ENCODE assay signal across 8 cellular contexts in the genomic region with DNA sequence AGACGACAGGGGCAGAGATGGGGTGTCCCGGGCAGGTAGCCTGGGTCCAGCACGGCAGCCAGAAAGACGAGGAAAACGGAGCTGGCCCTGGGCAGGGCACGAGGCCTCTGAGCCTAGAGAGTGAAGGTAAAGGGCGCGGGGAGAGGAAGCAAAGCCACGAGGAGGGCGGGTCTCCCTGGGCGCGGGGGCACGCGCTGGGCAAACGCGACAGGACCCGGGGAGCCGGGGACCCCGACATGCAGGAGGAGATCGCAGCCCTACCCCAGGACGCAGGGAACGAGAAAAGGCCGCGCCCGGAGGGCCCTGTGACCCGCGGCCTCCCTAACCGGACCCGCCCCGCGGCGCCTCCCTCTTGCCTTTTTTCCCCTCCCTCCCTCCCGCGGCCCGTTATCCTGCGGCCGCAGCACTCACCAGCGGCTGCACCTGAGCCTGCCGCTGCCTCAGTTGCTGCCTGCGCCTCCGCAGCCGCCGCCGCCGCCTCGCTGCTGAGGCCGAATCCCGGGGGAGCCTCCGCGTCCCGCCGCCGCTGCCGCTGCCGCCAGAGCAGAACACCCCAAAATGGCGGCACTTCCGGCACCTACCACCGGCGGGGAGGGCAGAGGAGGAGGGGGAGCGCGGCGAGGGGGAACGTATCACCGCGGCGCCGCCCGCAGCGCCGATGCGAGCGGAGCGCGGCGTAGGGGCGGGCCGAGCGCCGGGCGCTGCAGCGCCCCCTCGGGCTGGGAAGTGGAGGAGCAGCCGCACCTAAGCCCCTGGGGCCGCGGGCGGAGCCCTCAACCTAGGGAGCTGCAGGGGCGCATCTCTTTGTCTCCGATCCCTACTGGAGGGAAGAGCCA. TPM values are rescaled to one million over a fixed set of nuclear protein-coding genes. Genes with fewer than 3 reads are reported as not detected.
DNase-seq lines count a peak whose midpoint lies in the region; TF ChIP-seq lines count a peak whose summit lies in the region.

A gene (minus strand): TSS at position 552 of the 836 bp plus-strand sequence. CDS start 53,609 bp downstream, outside the sequence.

- TF ChIP-seq CTCF in MM.1S (IDR thresholded peaks at IDR 0.05; ENCODE audit: low read length), result peak; percentile 83
- TF ChIP-seq CTCF in fibroblast of villous mesenchyme (IDR thresholded peaks at IDR 0.05; ENCODE audit: insufficient read depth, low read depth, low read length), result peak; percentile 65
- TF ChIP-seq CTCF in neural crest cell (conservative IDR thresholded peaks at IDR 0.05), result peak; percentile 93

- peak within 1 kb of the TSS; percentile 72 for H3K9ac ChIP-seq in MM.1S (ENCODE audit: low read length)
- H3K9ac ChIP-seq in stomach smooth muscle (ENCODE audit: low read length in 2 of 2), result peak within 1 kb of the TSS; percentile 83 to 94

- H3K79me2 ChIP-seq in MM.1S (ENCODE audit: low read length), result peaks cover 52% of the 10 kb centered on the region

- peak within 1 kb of the TSS; percentile 99 for H3K4me3 Mint-ChIP-seq in neural crest cell

- H3K27me3 ChIP-seq in MM.1S (replicated peaks; ENCODE audit: insufficient read depth, low read length) (no peaks in the 10 kb centered on the region), stomach smooth muscle (ENCODE audit: control insufficient read depth in 1 of 2, insufficient read depth in 2 of 2, low read length in 2 of 2) (no peaks in the 10 kb centered on the region)

- H3K9me2 ChIP-seq in MM.1S (replicated peaks; ENCODE audit: insufficient read depth, low read length), result no peaks in the 10 kb centered on the region

- peak within 1 kb of the TSS; percentile 87 for H3K4me2 ChIP-seq in MM.1S (ENCODE audit: low read depth, low read length)

- no peaks in the 10 kb centered on the region for H3K9me3 Mint-ChIP-seq in neural crest cell

- H3K27ac Mint-ChIP-seq in neural crest cell (ENCODE audit: unreplicated experiment), result peak within 1 kb of the TSS; percentile 99

- H3K36me3 Mint-ChIP-seq in neural crest cell (ENCODE audit: low read depth), result peaks cover 6% of the 10 kb centered on the region

- H3K4me3 ChIP-seq in MM.1S (ENCODE audit: low read length) (peak within 1 kb of the TSS; percentile 79), fibroblast of villous mesenchyme (ENCODE audit: low read depth, low read length) (peak within 1 kb of the TSS; percentile 95), stomach smooth muscle (ENCODE audit: low read length in 2 of 2) (peak within 1 kb of the TSS; percentile 96 to 98)

- H3K27me3 Mint-ChIP-seq in neural crest cell (ENCODE audit: low read depth), result no peaks in the 10 kb centered on the region

- peak within 1 kb of the TSS; percentile 87 for H2AFZ ChIP-seq in MM.1S (ENCODE audit: low read length)

- no peaks in the 10 kb centered on the region for H3K36me3 ChIP-seq in MM.1S (replicated peaks; ENCODE audit: insufficient read depth, low read length)
- no peaks in the 10 kb centered on the region for H3K36me3 ChIP-seq in stomach smooth muscle (ENCODE audit: control insufficient read depth in 2 of 2, insufficient read depth in 2 of 2, low read length in 2 of 2)

- peaks cover 13% of the 10 kb centered on the region for H3K4me1 ChIP-seq in MM.1S (ENCODE audit: low read length)
- peaks cover 17% of the 10 kb centered on the region for H3K4me1 ChIP-seq in stomach smooth muscle (ENCODE audit: control insufficient read depth, insufficient read depth, low read length)

- peaks cover 7% of the 10 kb centered on the region for H3F3A ChIP-seq in MM.1S (ENCODE audit: insufficient read depth, low read length)

- H3K4me1 Mint-ChIP-seq in neural crest cell, result peaks cover 39% of the 10 kb centered on the region

- DNase-seq in GM03348 (ENCODE audit: low spot score), result peak; percentile 94
- DNase-seq in HCEC 1CT, result peak; percentile 90
- DNase-seq in MM.1S, result peak; percentile 93
- peak; percentile 11 for DNase-seq in SIG-M5 (lab: John Stamatoyannopoulos, UW)
- DNase-seq in activated gamma-delta T cell (lab: John Stamatoyannopoulos, UW), result peak; percentile 83
- DNase-seq in fibroblast of villous mesenchyme (ENCODE audit: low read depth), result peak; percentile 87
- peak; percentile 88 for DNase-seq in neural crest cell (ENCODE audit: low read depth, low spot score)

- H3K9me3 ChIP-seq in MM.1S (replicated peaks; ENCODE audit: insufficient read depth, low read length), result no peaks in the 10 kb centered on the region
- no peaks in the 10 kb centered on the region for H3K9me3 ChIP-seq in stomach smooth muscle (ENCODE audit: control insufficient read depth in 2 of 2, low read length in 2 of 2)

- H4K20me1 ChIP-seq in MM.1S (ENCODE audit: insufficient read depth, low read length), result peaks cover 14% of the 10 kb centered on the region

- H3K27ac ChIP-seq in MM.1S (ENCODE audit: low read length) (peak within 1 kb of the TSS; percentile 53; the same call in 1 of the 2 replicates), stomach smooth muscle (ENCODE audit: low read length) (peak within 1 kb of the TSS; percentile 81)

RNA-seq across cellular contexts. Expression of the gene that starts here (rescaled TPM):
- total RNA-seq in fibroblast of villous mesenchyme, result 124 and 128 TPM in 2 replicates
- 176 and 180 TPM in 2 replicates for total RNA-seq in neural crest cell

Comparison
In these comparisons a context has a peak if more than half of its experiments do, and no peak if none do; other contexts are left out.
1. Peak in every context shown above with its lines: DNase-seq, H3K4me3 ChIP-seq and H3K27ac ChIP-seq.
2. DNase-seq: peak in every context shown above with its lines; median percentile 94 in GM03348; 93 in MM.1S; 90 in HCEC 1CT; 88 in neural crest cell; 87 in fibroblast of villous mesenchyme; 83 in activated gamma-delta T cell; 11 in SIG-M5.